ENCODE assay signal across 14 cellular contexts in the genomic region with DNA sequence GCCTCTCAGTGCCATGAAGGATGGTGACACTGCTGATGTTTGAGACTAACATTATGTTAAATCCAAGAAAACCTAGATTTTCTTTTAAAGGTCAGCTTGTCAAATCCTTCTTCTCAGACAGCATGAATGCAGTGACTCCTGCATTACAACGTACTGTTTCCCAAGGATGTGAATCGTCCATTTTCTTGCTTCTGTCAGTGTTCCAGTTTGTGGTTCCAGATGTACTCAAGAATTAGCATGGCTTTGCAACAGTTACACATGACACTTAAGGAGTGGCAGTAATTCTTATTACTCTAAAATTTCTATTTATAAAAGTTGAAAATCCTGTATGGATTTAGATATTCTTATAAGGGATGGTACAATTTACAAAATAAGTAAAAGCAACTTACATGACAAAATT. TPM values are rescaled to one million over a fixed set of nuclear protein-coding genes. Genes with fewer than 3 reads are reported as not detected.
DNase-seq lines count a peak whose midpoint lies in the region; ATAC-seq and TF ChIP-seq lines count a peak whose summit lies in the region.
"Had no signal": no experiment of that assay in that cellular context is flagged by ENCODE, and none has a peak within 500 bp of the region (broad histone marks: within the 10 kb centered on the region; RNA-seq: fewer than 3 reads in every experiment).

No MANE protein-coding gene starts in this region.

- H3K27me3 Mint-ChIP-seq in activated naive CD4-positive, alpha-beta T cell treated with anti-CD3 and anti-CD28 coated beads, Interleukin-2, amount 50 U/mL, for 24 hours, result no peaks in the 10 kb centered on the region
- no peaks in the 10 kb centered on the region for H3K27me3 Mint-ChIP-seq in T-cell
- H3K27me3 Mint-ChIP-seq in stimulated activated naive CD8-positive, alpha-beta T cell treated with anti-CD3 and anti-CD28 coated beads, Interleukin-15, amount 100 ng/mL, for 72 hours, result no peaks in the 10 kb centered on the region

- H3K36me3 Mint-ChIP-seq in activated naive CD4-positive, alpha-beta T cell treated with anti-CD3 and anti-CD28 coated beads, Interleukin-2, amount 50 U/mL, for 24 hours, result no peaks in the 10 kb centered on the region
- H3K36me3 Mint-ChIP-seq in T-cell, result peaks cover 17% of the 10 kb centered on the region

- no peaks in the 10 kb centered on the region for H3K9me3 Mint-ChIP-seq in activated naive CD4-positive, alpha-beta T cell treated with anti-CD3 and anti-CD28 coated beads, Interleukin-2, amount 50 U/mL, for 24 hours
- H3K9me3 Mint-ChIP-seq in T-cell, result no peaks in the 10 kb centered on the region
- no peaks in the 10 kb centered on the region for H3K9me3 Mint-ChIP-seq in stimulated activated naive CD8-positive, alpha-beta T cell treated with anti-CD3 and anti-CD28 coated beads, Interleukin-15, amount 100 ng/mL, for 72 hours

- peak overlapping the region; percentile 89 for H3K27ac ChIP-seq in effector memory CD4-positive, alpha-beta T cell (ENCODE audit: insufficient read depth, low read length, poor library complexity, severe bottlenecking)
- H3K27ac ChIP-seq in brain microvascular endothelial cell (no peak overlapping the region), foreskin keratinocyte (no peak overlapping the region)

- no peaks in the 10 kb centered on the region for H3K36me3 ChIP-seq in effector memory CD4-positive, alpha-beta T cell (ENCODE audit: control insufficient read depth, insufficient read depth, low read length)
- H3K36me3 ChIP-seq in brain microvascular endothelial cell (replicated peaks), result no peaks in the 10 kb centered on the region
- H3K36me3 ChIP-seq: gastroesophageal sphincter had no signal

- no peak for ATAC-seq in T-cell (replicated peaks in 1 of 4)
- ATAC-seq in stimulated activated naive CD8-positive, alpha-beta T cell treated with anti-CD3 and anti-CD28 coated beads, Interleukin-15, amount 100 ng/mL, for 72 hours, result no peak
- ATAC-seq in HG03159 (IDR thresholded peaks at IDR 0.05; ENCODE audit: unreplicated experiment), result no peak
- ATAC-seq in foreskin keratinocyte, result no peak
- ATAC-seq: gastroesophageal sphincter had no signal

- in situ Hi-C loops in brain microvascular endothelial cell (cut with HindIII; ENCODE audit: low pct_ligation_motif_present, low sequenced_read_pairs), result no loop called here

- POLR2A ChIA-PET in T-cell (lab: Charles Lee), result no interaction called here

- H3K4me3 Mint-ChIP-seq in activated naive CD4-positive, alpha-beta T cell treated with anti-CD3 and anti-CD28 coated beads, Interleukin-2, amount 50 U/mL, for 24 hours, result peak overlapping the region; percentile 69
- H3K4me3 Mint-ChIP-seq in T-cell, result peak overlapping the region; percentile 65 to 79 (median 68)
- peak overlapping the region; percentile 72 to 74 for H3K4me3 Mint-ChIP-seq in stimulated activated naive CD8-positive, alpha-beta T cell treated with anti-CD3 and anti-CD28 coated beads, Interleukin-15, amount 100 ng/mL, for 72 hours

- H3K27me3 ChIP-seq in effector memory CD4-positive, alpha-beta T cell (replicated peaks; ENCODE audit: control insufficient read depth, insufficient read depth, low read length, poor library complexity, severe bottlenecking), result no peaks in the 10 kb centered on the region
- H3K27me3 ChIP-seq in brain microvascular endothelial cell (replicated peaks) (peaks cover 13% of the 10 kb centered on the region), foreskin keratinocyte (peaks cover 36% of the 10 kb centered on the region)
- H3K27me3 ChIP-seq: gastroesophageal sphincter had no signal

- H3K9me3 ChIP-seq in effector memory CD4-positive, alpha-beta T cell (ENCODE audit: control insufficient read depth, low read length), result no peaks in the 10 kb centered on the region
- H3K9me3 ChIP-seq: gastroesophageal sphincter had no signal

- TF ChIP-seq CTCF in brain microvascular endothelial cell (IDR thresholded peaks at IDR 0.05; ENCODE audit: low read depth, low read length, missing control alignments), result no peak
- TF ChIP-seq CTCF in foreskin keratinocyte (conservative IDR thresholded peaks at IDR 0.05), result no peak

- DNase-seq in activated naive CD4-positive, alpha-beta T cell (lab: John Stamatoyannopoulos, UW), result no peak
- no peak for DNase-seq in T-cell
- no peak for DNase-seq in effector memory CD4-positive, alpha-beta T cell
- DNase-seq in stimulated activated naive CD8-positive, alpha-beta T cell treated with anti-CD3 and anti-CD28 coated beads, Interleukin-15, amount 100 ng/mL, for 72 hours, result no peak
- DNase-seq in brain microvascular endothelial cell, result no peak
- no peak for DNase-seq in foreskin keratinocyte
- DNase-seq: AML-193, amygdala, NCI-H1092 treated with DMSO at 0.1 percent for 48 hours, SHP77 had no signal

- no peak overlapping the region for H3K4me3 ChIP-seq in effector memory CD4-positive, alpha-beta T cell (ENCODE audit: insufficient read depth, low read depth, low read length, poor library complexity, severe bottlenecking)
- H3K4me3 ChIP-seq in brain microvascular endothelial cell (ENCODE audit: low read depth, low read length), result no peak overlapping the region
- H3K4me3 ChIP-seq: lung had no signal

- no peak overlapping the region for H3K27ac Mint-ChIP-seq in activated naive CD4-positive, alpha-beta T cell treated with anti-CD3 and anti-CD28 coated beads, Interleukin-2, amount 50 U/mL, for 24 hours
- H3K27ac Mint-ChIP-seq in T-cell, result peak overlapping the region; percentile 97 to 99
- H3K27ac Mint-ChIP-seq in stimulated activated naive CD8-positive, alpha-beta T cell treated with anti-CD3 and anti-CD28 coated beads, Interleukin-15, amount 100 ng/mL, for 72 hours, result no peak overlapping the region

- H3K4me1 ChIP-seq in effector memory CD4-positive, alpha-beta T cell (ENCODE audit: control insufficient read depth, insufficient read depth, low read length, poor library complexity, severe bottlenecking), result peaks cover 62% of the 10 kb centered on the region
- H3K4me1 ChIP-seq in foreskin keratinocyte, result peaks cover 10% of the 10 kb centered on the region

- H3K4me1 Mint-ChIP-seq in activated naive CD4-positive, alpha-beta T cell treated with anti-CD3 and anti-CD28 coated beads, Interleukin-2, amount 50 U/mL, for 24 hours, result peaks cover 78% of the 10 kb centered on the region
- H3K4me1 Mint-ChIP-seq in T-cell, result peaks cover 76 to 81% (median 78%) of the 10 kb centered on the region in 3 donors
- H3K4me1 Mint-ChIP-seq in stimulated activated naive CD8-positive, alpha-beta T cell treated with anti-CD3 and anti-CD28 coated beads, Interleukin-15, amount 100 ng/mL, for 72 hours, result peaks cover 71% of the 10 kb centered on the region

- CTCF ChIA-PET in T-cell (lab: Charles Lee), result interaction anchor here in 1 of 2 donors (0.7 kb wide), 2 partner anchors 8 to 187 kb away, joined by 3 to 4 read pairs; no protein-coding TSS in a partner anchor

RNA-seq across cellular contexts. Expression of gene TTC39C, which starts 1.5 kb away (rescaled TPM):
- total RNA-seq in T-cell, result 100 to 1,000 TPM; 123 to 151 (median 136) TPM
- total RNA-seq in foreskin keratinocyte, result 15.9 and 16.9 TPM in 2 replicates
- polyA plus RNA-seq in foreskin keratinocyte, result 13.3 and 16.0 TPM in 2 replicates

Comparison
In these comparisons a context has a peak if more than half of its experiments do, and no peak if none do; other contexts are left out.
1. H3K27ac Mint-ChIP-seq: peak in T-cell (2 of 2); none in activated naive CD4-positive, alpha-beta T cell treated with anti-CD3 and anti-CD28 coated beads, Interleukin-2, amount 50 U/mL, for 24 hours (single experiment) and stimulated activated naive CD8-positive, alpha-beta T cell treated with anti-CD3 and anti-CD28 coated beads, Interleukin-15, amount 100 ng/mL, for 72 hours (0 of 2).
2. Peak in every context shown above with its lines, with median percentiles within 50 percentile points of each other: H3K4me3 Mint-ChIP-seq.